In genomic region chr17:81672954-81673353, GRCh38 we compare ENCODE assay signal across 31 cellular contexts. TPM values are rescaled to one million over a fixed set of nuclear protein-coding genes. Genes with fewer than 3 reads are reported as not detected.
"Had no signal": no experiment of that assay in that cellular context is flagged by ENCODE, and none has a peak within 500 bp of the region (broad histone marks: within the 10 kb centered on the region; RNA-seq: fewer than 3 reads in every experiment).

No MANE protein-coding gene starts in this region.

- H3K4me3 Mint-ChIP-seq: activated CD8-positive, alpha-beta memory T cell treated with anti-CD3 and anti-CD28 coated beads, Interleukin-2, amount 10 ng/mL, durations not matched to agents 7 days and 5 days; activated naive CD8-positive, alpha-beta T cell treated with anti-CD3 and anti-CD28 coated beads, Interleukin-2, amount 50 U/mL, for 24 hours; central memory CD8-positive, alpha-beta T cell; T-helper 1 cell treated with Interleukin-12 subunit alpha and Interleukin-12 subunit beta and Interleukin-4 antibody, amounts not matched to agents 30 μg/mL and 1 μg/mL, for 36 hours had no signal

- H3K27ac Mint-ChIP-seq: activated CD8-positive, alpha-beta memory T cell treated with anti-CD3 and anti-CD28 coated beads, Interleukin-2, amount 10 ng/mL, durations not matched to agents 7 days and 5 days; activated naive CD8-positive, alpha-beta T cell treated with anti-CD3 and anti-CD28 coated beads, Interleukin-2, amount 50 U/mL, for 24 hours; T-helper 1 cell treated with Interleukin-12 subunit alpha and Interleukin-12 subunit beta and Interleukin-4 antibody, amounts not matched to agents 30 μg/mL and 1 μg/mL, for 36 hours had no signal

- H3K27ac ChIP-seq: ascending aorta, body of pancreas had no signal

- H3K4me3 ChIP-seq: ascending aorta, body of pancreas had no signal

- FAIRE-seq: bronchial epithelial cell had no signal

- DNase-seq: activated CD4-positive, alpha-beta T cell treated with anti-CD3 and anti-CD28 coated beads for 4 hours; activated CD4-positive, alpha-beta T cell treated with anti-CD3 and anti-CD28 coated beads, Interleukin-2, amount 50 U/mL, for 48 hours; activated CD8-positive, alpha-beta memory T cell treated with anti-CD3 and anti-CD28 coated beads, Interleukin-2, amount 10 ng/mL, durations not matched to agents 7 days and 5 days; activated effector memory CD4-positive, alpha-beta T cell treated with Interleukin-2 at 50 U/mL for 16 hours; activated naive CD4-positive, alpha-beta T cell; activated naive CD8-positive, alpha-beta T cell treated with anti-CD3 and anti-CD28 coated beads, Interleukin-2, amount 50 U/mL, for 24 hours; amniotic stem cell; body of pancreas; KG1; NCI-H1048; NCI-H1694; NCI-H2029; NCI-H2107; NCI-H2171 treated with DMSO at 0.1 percent for 48 hours; NCI-H226; NCI-H526; NCI-H82; NK-92 treated with Interleukin-12 subunit alpha and Interleukin-12 subunit beta, amount 100 ng/mL, for 24 hours; OCI-M1; RPMI8226; SHP77 treated with DMSO at 0.1 percent for 48 hours had no signal

- H3K9me3 Mint-ChIP-seq: activated naive CD4-positive, alpha-beta T cell treated with anti-CD3 and anti-CD28 coated beads, Interleukin-2, amount 50 U/mL, for 72 hours; activated naive CD8-positive, alpha-beta T cell treated with anti-CD3 and anti-CD28 coated beads, Interleukin-2, amount 50 U/mL, for 24 hours; central memory CD8-positive, alpha-beta T cell; T-helper 1 cell treated with Interleukin-12 subunit alpha and Interleukin-12 subunit beta and Interleukin-4 antibody, amounts not matched to agents 30 μg/mL and 1 μg/mL, for 36 hours had no signal

- H3K9me3 ChIP-seq: ascending aorta, body of pancreas had no signal

- H3K27me3 Mint-ChIP-seq: activated CD8-positive, alpha-beta memory T cell treated with anti-CD3 and anti-CD28 coated beads, Interleukin-2, amount 10 ng/mL, durations not matched to agents 7 days and 5 days; activated naive CD8-positive, alpha-beta T cell treated with anti-CD3 and anti-CD28 coated beads, Interleukin-2, amount 50 U/mL, for 24 hours; central memory CD8-positive, alpha-beta T cell had no signal

- H3K27me3 ChIP-seq: ascending aorta, body of pancreas had no signal

- H3K4me1 ChIP-seq: ascending aorta had no signal

- ATAC-seq: activated CD4-positive, CD25-positive, alpha-beta regulatory T cell treated with anti-CD3 and anti-CD28 coated beads, Interleukin-2, amount 50 U/mL, for 24 hours; activated CD8-positive, alpha-beta memory T cell treated with anti-CD3 and anti-CD28 coated beads, Interleukin-2, amount 10 ng/mL, durations not matched to agents 7 days and 5 days; activated naive CD8-positive, alpha-beta T cell treated with anti-CD3 and anti-CD28 coated beads, Interleukin-2, amount 50 U/mL, for 24 hours; body of pancreas; Panc1 had no signal

RNA-seq across cellular contexts. Expression of gene PDE6G, which starts 16.6 kb away (rescaled TPM):
- total RNA-seq: ascending aorta, body of pancreas, bronchial epithelial cell, LHCN-M2, NCI-H460, SK-MEL-5 had no signal
